ENCODE assay signal across 1 cellular context in the genomic region with DNA sequence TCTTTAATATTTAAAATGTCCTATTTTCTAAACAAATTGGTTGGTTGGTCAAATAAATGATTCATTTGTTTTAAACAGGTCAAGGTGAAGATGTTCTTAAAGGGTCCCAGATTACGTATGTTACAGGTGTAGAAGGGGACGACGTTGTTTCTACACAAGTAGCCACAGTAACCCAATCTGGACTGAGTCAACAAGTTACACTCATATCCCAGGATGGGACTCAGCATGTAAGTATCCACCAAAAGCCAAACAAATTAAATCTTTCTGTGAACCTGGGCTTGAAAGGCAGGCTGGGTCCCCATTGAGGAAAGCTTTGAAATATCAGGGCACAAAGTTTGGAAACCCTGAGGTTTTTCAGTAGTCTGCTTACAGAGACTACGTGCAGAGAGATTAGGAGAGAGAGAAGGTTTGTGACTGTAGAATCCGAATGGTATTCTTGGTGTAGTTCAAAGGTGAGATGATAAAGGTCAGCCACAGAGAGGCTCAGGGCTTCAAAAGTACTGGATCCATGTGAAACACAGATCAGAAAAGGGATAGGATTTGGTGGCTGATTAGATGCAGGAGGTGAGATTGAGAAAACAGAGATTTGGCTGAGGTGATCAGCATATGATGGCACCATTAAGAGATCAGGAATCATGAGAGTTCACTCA.
TF ChIP-seq lines count a peak whose summit lies in the region.

No MANE protein-coding gene starts in this region.

TF ChIP-seq in WTC11, 78 proteins besides CTCF, POLR2A, EP300 and RAD21 (continued from another document):
- TF ChIP-seq PRDM15 (CRISPR knock-in tag; IDR thresholded peaks at IDR 0.05) (no peak), ZBTB43 (CRISPR knock-in tag; IDR thresholded peaks at IDR 0.05) (no peak), TP53 (CRISPR knock-in tag; IDR thresholded peaks at IDR 0.05) (no peak), OVOL2 (CRISPR knock-in tag; IDR thresholded peaks at IDR 0.05; ENCODE audit: borderline replicate concordance) (no peak), ZNF232 (CRISPR knock-in tag; IDR thresholded peaks at IDR 0.05) (no peak), ZNF317 (CRISPR knock-in tag; IDR thresholded peaks at IDR 0.05; ENCODE audit: borderline replicate concordance, low read depth) (no peak), ATF2 (CRISPR knock-in tag; IDR thresholded peaks at IDR 0.05; ENCODE audit: borderline replicate concordance, low read depth) (no peak), JAZF1 (CRISPR knock-in tag; IDR thresholded peaks at IDR 0.05) (no peak)
- TF ChIP-seq, protein P1, sequence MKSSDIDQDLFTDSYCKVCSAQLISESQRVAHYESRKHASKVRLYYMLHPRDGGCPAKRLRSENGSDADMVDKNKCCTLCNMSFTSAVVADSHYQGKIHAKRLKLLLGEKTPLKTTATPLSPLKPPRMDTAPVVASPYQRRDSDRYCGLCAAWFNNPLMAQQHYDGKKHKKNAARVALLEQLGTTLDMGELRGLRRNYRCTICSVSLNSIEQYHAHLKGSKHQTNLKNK (CRISPR knock-in tag; IDR thresholded peaks at IDR 0.05) = no peak
- TF ChIP-seq, protein P2, sequence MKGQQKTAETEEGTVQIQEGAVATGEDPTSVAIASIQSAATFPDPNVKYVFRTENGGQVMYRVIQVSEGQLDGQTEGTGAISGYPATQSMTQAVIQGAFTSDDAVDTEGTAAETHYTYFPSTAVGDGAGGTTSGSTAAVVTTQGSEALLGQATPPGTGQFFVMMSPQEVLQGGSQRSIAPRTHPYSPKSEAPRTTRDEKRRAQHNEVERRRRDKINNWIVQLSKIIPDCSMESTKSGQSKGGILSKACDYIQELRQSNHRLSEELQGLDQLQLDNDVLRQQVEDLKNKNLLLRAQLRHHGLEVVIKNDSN (CRISPR knock-in tag; IDR thresholded peaks at IDR 0.05) = no peak
- TF ChIP-seq, protein P3, sequence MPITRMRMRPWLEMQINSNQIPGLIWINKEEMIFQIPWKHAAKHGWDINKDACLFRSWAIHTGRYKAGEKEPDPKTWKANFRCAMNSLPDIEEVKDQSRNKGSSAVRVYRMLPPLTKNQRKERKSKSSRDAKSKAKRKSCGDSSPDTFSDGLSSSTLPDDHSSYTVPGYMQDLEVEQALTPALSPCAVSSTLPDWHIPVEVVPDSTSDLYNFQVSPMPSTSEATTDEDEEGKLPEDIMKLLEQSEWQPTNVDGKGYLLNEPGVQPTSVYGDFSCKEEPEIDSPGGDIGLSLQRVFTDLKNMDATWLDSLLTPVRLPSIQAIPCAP (CRISPR knock-in tag; IDR thresholded peaks at IDR 0.05) = no peak
